In the genomic region with DNA sequence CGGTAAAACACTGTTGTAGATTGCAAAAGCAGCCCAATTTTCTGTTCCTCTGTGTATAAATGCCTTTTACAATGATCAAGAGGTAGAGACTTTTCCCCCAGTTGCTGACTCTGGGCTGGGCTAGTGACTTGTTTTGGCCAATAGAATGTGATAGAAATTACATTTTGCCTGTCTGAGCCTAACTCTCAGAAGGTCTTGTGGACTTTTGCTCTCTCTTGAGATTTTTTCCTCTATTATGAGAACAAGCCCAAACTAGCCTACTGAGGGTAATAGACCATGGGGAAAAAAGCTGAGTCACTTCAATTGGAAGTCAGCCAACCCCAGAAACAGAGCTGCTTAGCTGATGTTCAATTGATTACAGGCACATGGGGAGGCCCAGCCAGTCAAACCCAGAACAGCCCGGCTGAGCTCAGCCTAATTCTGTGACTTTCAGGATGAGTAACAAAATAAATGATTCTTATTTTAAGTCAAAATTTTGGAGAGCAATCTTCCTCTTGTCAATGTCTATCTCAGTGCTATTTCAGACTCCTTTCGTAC, we compare ENCODE assay signal across 9 cellular contexts.
DNase-seq lines count a peak whose midpoint lies in the region; FAIRE-seq and TF ChIP-seq lines count a peak whose summit lies in the region.
"Had no signal": no experiment of that assay in that cellular context is flagged by ENCODE, and none has a peak within 500 bp of the region (broad histone marks: within the 10 kb centered on the region; RNA-seq: fewer than 3 reads in every experiment).

No MANE protein-coding gene starts in this region.

- peak overlapping the region; percentile 62 for H3K9ac ChIP-seq in SK-N-MC (ENCODE audit: insufficient read length)

- CTCF ChIA-PET in AG04449 (lab: Yijun Ruan, JAX), result interaction anchor here (0.6 to 2.4 kb wide), 3 partner anchors 305 to 365 kb away, joined by 3 to 11 read pairs (median 3); no protein-coding TSS in a partner anchor

- peak overlapping the region; percentile 81 for H3K27ac Mint-ChIP-seq in HFFc6

- no peaks in the 10 kb centered on the region for H3K27me3 Mint-ChIP-seq in HFFc6 (ENCODE audit: insufficient read depth)

- H3K36me3 ChIP-seq in SK-N-MC (ENCODE audit: insufficient read depth, low read length), result peaks cover 14% of the 10 kb centered on the region
- H3K36me3 ChIP-seq: ovary had no signal

- POLR2A ChIA-PET in AG04449 (lab: Yijun Ruan, JAX), result interaction anchor here (1.0 kb wide), 1 partner anchor 159 kb away, joined by 5 read pairs; the partner anchor contains the start of gene LIN7A

- H3K9me3 ChIP-seq in SK-N-MC (ENCODE audit: low read depth, low read length), result 0 out of 2 replicates have a peak, but pooled peaks cover 6% of the 10 kb centered on the region
- H3K9me3 ChIP-seq: ovary had no signal

- H3K36me3 Mint-ChIP-seq in HFFc6 (ENCODE audit: low read depth), result peaks cover 17% of the 10 kb centered on the region

- TF ChIP-seq CTCF in AG04449 (IDR thresholded peaks at IDR 0.05; ENCODE audit: insufficient read depth, low read length, missing control alignments) (no peak), HFFc6 (IDR thresholded peaks at IDR 0.05) (no peak)

- no peak overlapping the region for H3K4me3 Mint-ChIP-seq in HFFc6

- peak; percentile 88 for FAIRE-seq in GM12891 (lab: Jason Lieb, UNC)

- DNase-seq in AG04449 (ENCODE audit: low read depth, low spot score) (peak; percentile 77), GM12891 (ENCODE audit: insufficient read length, low spot score) (peak; percentile 11), HFFc6 (peak; percentile 86), LoVo (ENCODE audit: low spot score) (peak; percentile 90), SK-N-MC (ENCODE audit: low read depth, low spot score) (peak; percentile 83), fibroblast of peridontal ligament (ENCODE audit: extremely low read depth) (peak; percentile 100), putamen (ENCODE audit: low spot score) (peak; percentile 45), NK-92 (lab: John Stamatoyannopoulos, UW; ENCODE audit: unreplicated experiment) (no peak)

- H3K4me3 ChIP-seq in AG04449 (ENCODE audit: low read depth, low read length) (no peak overlapping the region), SK-N-MC (no peak overlapping the region; the same call in 1 of the 2 replicates)
- H3K4me3 ChIP-seq: ovary had no signal

- peaks cover 10% of the 10 kb centered on the region for H3K9me3 Mint-ChIP-seq in HFFc6

- peaks cover 39% of the 10 kb centered on the region for H3K4me1 Mint-ChIP-seq in HFFc6 (ENCODE audit: low read depth)

- TF ChIP-seq POLR2A in GM12891 (IDR thresholded peaks at IDR 0.05; ENCODE audit: low read depth, low read length), result no peak

- H3K27ac ChIP-seq in SK-N-MC, result peak overlapping the region; percentile 95
- H3K27ac ChIP-seq: ovary had no signal

TF ChIP-seq in GM12891, 5 proteins besides CTCF, POLR2A, EP300 and RAD21:
- TF ChIP-seq POU2F2 (IDR thresholded peaks at IDR 0.05; ENCODE audit: low read depth, low read length) (peak; percentile 77; the same call in 1 of the 2 replicates), PAX5 (IDR thresholded peaks at IDR 0.05; ENCODE audit: insufficient read depth, low read length, severe bottlenecking) (peak; percentile 84), SPI1 (IDR thresholded peaks at IDR 0.05; ENCODE audit: low read depth, low read length) (no peak), TAF1 (IDR thresholded peaks at IDR 0.05; ENCODE audit: low read depth, low read length) (0 out of 2 replicates have a peak, but pooled peaks have one; percentile 38)
